ENCODE assay signal across 26 cellular contexts in the genomic region with DNA sequence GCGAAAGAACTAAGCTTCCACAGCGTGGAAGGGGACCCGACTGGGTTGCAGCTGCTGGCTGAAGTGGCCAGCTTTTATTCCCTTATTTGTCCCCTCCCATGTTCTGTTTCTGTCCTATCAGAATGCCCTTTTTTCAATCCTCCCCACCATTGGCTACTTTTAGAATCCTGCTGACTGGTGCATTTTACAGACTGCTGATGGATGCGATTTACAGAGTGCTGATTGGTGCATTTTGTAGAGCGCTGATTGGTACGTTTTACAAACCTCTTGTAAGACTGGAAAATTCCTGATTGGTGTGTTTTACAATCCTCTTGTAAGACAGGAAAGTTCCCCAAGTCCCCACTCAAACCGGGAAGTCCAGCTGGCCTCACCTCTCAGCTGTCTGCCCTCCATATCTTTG.
"Had no signal": no experiment of that assay in that cellular context is flagged by ENCODE, and none has a peak within 500 bp of the region (broad histone marks: within the 10 kb centered on the region; RNA-seq: fewer than 3 reads in every experiment).

No MANE protein-coding gene starts in this region.

- FAIRE-seq: endometrium, islet of Langerhans, keratinocyte had no signal

- H3K27me3 Mint-ChIP-seq: dendritic cell treated with granulocyte-macrophage colony-stimulating factor and Interleukin-4, amounts not matched to agents 40 ng/mL and 50 ng/mL, for 4 days; effector memory CD8-positive, alpha-beta T cell had no signal

- H3K27ac Mint-ChIP-seq: dendritic cell treated with granulocyte-macrophage colony-stimulating factor and Interleukin-4, amounts not matched to agents 40 ng/mL and 50 ng/mL, for 4 days; effector memory CD8-positive, alpha-beta T cell; endodermal cell; mesothelial cell of epicardium had no signal

- H3K4me3 Mint-ChIP-seq: dendritic cell treated with granulocyte-macrophage colony-stimulating factor and Interleukin-4, amounts not matched to agents 40 ng/mL and 50 ng/mL, for 4 days; effector memory CD8-positive, alpha-beta T cell; endodermal cell; mesothelial cell of epicardium had no signal

- H3K27ac ChIP-seq: colonic mucosa, epithelial cell of prostate, esophagus squamous epithelium, gastrocnemius medialis, heart right ventricle, left lung, lower lobe of right lung had no signal

- H3K4me3 ChIP-seq: colonic mucosa, esophagus squamous epithelium, gastrocnemius medialis, heart right ventricle, left lung, lower lobe of right lung, mucosa of descending colon had no signal

- ATAC-seq: effector memory CD8-positive, alpha-beta T cell; gastrocnemius medialis; heart right ventricle; left cardiac atrium; left lung; left ventricle myocardium superior; lower lobe of right lung; mucosa of descending colon had no signal

- H3K27me3 ChIP-seq: colonic mucosa, esophagus squamous epithelium, gastrocnemius medialis, heart right ventricle, left lung had no signal

- H3K4me1 ChIP-seq: colonic mucosa, esophagus squamous epithelium, heart right ventricle, left lung, lower lobe of right lung had no signal

- H3K4me1 Mint-ChIP-seq: endodermal cell had no signal

- DNase-seq: colonic mucosa; cortex of kidney; effector CD8-positive, alpha-beta T cell; effector memory CD8-positive, alpha-beta T cell; endodermal cell; erythroblast; esophagus squamous epithelium; foreskin fibroblast; foreskin melanocyte; gastrocnemius medialis; glutamatergic neuron; head of caudate nucleus; heart right ventricle; hippocampal formation; left cardiac atrium; left lung; left ventricle myocardium superior; lower lobe of right lung; mesenchymal stem cell; mucosa of descending colon had no signal

- H3K9me3 Mint-ChIP-seq: effector memory CD8-positive, alpha-beta T cell; endodermal cell; mesothelial cell of epicardium had no signal

- H3K36me3 ChIP-seq: colonic mucosa, esophagus squamous epithelium, gastrocnemius medialis, left lung, lower lobe of right lung had no signal

- H3K9me3 ChIP-seq: colonic mucosa, esophagus squamous epithelium, gastrocnemius medialis, heart right ventricle, lower lobe of right lung, mucosa of descending colon had no signal
